In the genomic region with DNA sequence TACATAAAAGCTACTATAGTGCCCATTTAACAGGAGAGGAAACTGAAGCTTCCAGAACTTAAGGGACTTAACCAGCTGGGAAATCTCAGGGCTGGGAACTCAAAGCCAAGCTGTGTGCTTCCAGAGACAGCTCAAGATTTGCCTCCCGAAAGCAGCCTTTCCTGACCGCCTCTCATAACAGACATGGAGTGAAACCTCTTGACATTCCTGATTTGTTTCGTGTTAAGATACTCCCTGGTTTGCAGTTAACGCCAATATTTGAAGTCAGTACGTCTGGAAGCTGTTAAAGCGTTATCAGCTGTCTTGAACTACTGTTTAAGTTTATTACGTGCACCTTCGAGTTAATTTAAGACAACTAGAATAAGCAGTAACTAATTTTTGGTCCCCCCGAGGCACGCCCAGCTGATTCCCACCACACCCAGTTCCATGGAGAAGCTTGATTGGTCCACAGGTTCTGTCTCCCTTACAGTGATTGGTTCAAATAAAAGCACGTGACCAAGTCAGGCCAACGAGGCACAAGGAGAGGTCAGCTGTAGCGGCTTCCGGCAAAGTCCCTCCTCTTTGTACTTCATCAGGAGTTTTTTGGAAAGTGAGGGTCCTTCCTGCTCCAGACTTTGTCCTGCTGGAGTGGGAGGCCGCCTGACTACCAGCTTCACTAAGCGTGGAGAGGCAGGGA, we compare ENCODE assay signal across 27 cellular contexts. TPM values are rescaled to one million over a fixed set of nuclear protein-coding genes. Genes with fewer than 3 reads are reported as not detected.
"Had no signal": no experiment of that assay in that cellular context is flagged by ENCODE, and none has a peak within 500 bp of the region (broad histone marks: within the 10 kb centered on the region; RNA-seq: fewer than 3 reads in every experiment).

No MANE protein-coding gene starts in this region.

- H3K9me3 ChIP-seq: prostate gland, right atrium auricular region, sigmoid colon, spleen, suprapubic skin, tibial artery had no signal

- ATAC-seq: left lobe of liver; naive thymus-derived CD4-positive, alpha-beta T cell; stimulated activated naive B cell treated with anti-CD40 and anti-IgM and Interleukin-4, amounts not matched to agents 10 μg/mL and 1 μg/mL and 100 μg/mL, for 72 hours had no signal

- H3K27ac ChIP-seq: coronary artery, neural progenitor cell, prostate gland, right atrium auricular region, sigmoid colon, spleen, suprapubic skin had no signal

- H3K4me3 Mint-ChIP-seq: naive thymus-derived CD4-positive, alpha-beta T cell; nephron; neural progenitor cell; stimulated activated naive B cell treated with anti-CD40 and anti-IgM and Interleukin-4, amounts not matched to agents 10 μg/mL and 1 μg/mL and 100 μg/mL, for 72 hours; stimulated activated naive CD8-positive, alpha-beta T cell treated with anti-CD3 and anti-CD28 coated beads, Interleukin-15, Interleukin-2, amounts not matched to agents 100 ng/mL and 50 ng/mL, for 24 hours; type B pancreatic cell had no signal

- H3K4me1 Mint-ChIP-seq: stimulated activated naive B cell treated with anti-CD40 and anti-IgM and Interleukin-4, amounts not matched to agents 10 μg/mL and 1 μg/mL and 100 μg/mL, for 72 hours had no signal

- H3K9ac ChIP-seq: neural progenitor cell had no signal

- H2AFZ ChIP-seq: neural progenitor cell had no signal

- DNase-seq: dermis blood vessel endothelial cell; effector memory CD4-positive, alpha-beta T cell; erythroblast; head of caudate nucleus; kidney; mammary epithelial cell; mesendoderm; midbrain; naive thymus-derived CD4-positive, alpha-beta T cell; nucleus accumbens; sigmoid colon; spleen; stimulated activated CD4-positive, alpha-beta T cell treated with anti-CD3 and anti-CD28 coated beads, Interleukin-4, amount 100 ng/mL, for 4 hours; stimulated activated naive B cell treated with anti-CD40 and anti-IgM and Interleukin-4, amounts not matched to agents 10 μg/mL and 1 μg/mL and 100 μg/mL, for 72 hours; tibial artery had no signal

- H3K36me3 Mint-ChIP-seq: neural progenitor cell; stimulated activated naive B cell treated with anti-CD40 and anti-IgM and Interleukin-4, amounts not matched to agents 10 μg/mL and 1 μg/mL and 100 μg/mL, for 72 hours; type B pancreatic cell had no signal

- H3K4me3 ChIP-seq: coronary artery, neural progenitor cell, prostate gland, right atrium auricular region, sigmoid colon, spleen, suprapubic skin, tibial artery had no signal

- H3K27me3 ChIP-seq: neural progenitor cell, right atrium auricular region, sigmoid colon, suprapubic skin, tibial artery had no signal

- H3K9me3 Mint-ChIP-seq: naive thymus-derived CD4-positive, alpha-beta T cell; nephron; neural progenitor cell; stimulated activated naive B cell treated with anti-CD40 and anti-IgM and Interleukin-4, amounts not matched to agents 10 μg/mL and 1 μg/mL and 100 μg/mL, for 72 hours; stimulated activated naive CD8-positive, alpha-beta T cell treated with anti-CD3 and anti-CD28 coated beads, Interleukin-15, Interleukin-2, amounts not matched to agents 100 ng/mL and 50 ng/mL, for 24 hours; type B pancreatic cell had no signal

- H3K36me3 ChIP-seq: neural progenitor cell, prostate gland, right atrium auricular region, sigmoid colon, spleen, suprapubic skin, tibial artery had no signal

- H3K4me1 ChIP-seq: prostate gland, right atrium auricular region, suprapubic skin had no signal

- H3K27ac Mint-ChIP-seq: neural progenitor cell; stimulated activated naive B cell treated with anti-CD40 and anti-IgM and Interleukin-4, amounts not matched to agents 10 μg/mL and 1 μg/mL and 100 μg/mL, for 72 hours; stimulated activated naive CD8-positive, alpha-beta T cell treated with anti-CD3 and anti-CD28 coated beads, Interleukin-15, Interleukin-2, amounts not matched to agents 100 ng/mL and 50 ng/mL, for 24 hours; type B pancreatic cell had no signal

- H3K4me2 ChIP-seq: neural progenitor cell had no signal

RNA-seq across cellular contexts. Expression of a gene that starts 8.9 kb away (rescaled TPM):
- total RNA-seq: fibroblast of villous mesenchyme; left lobe of liver; mammary epithelial cell; mucosa of gallbladder; naive thymus-derived CD4-positive, alpha-beta T cell; right atrium auricular region; skeletal muscle tissue; spleen had no signal
- polyA plus RNA-seq: mammary epithelial cell; naive thymus-derived CD4-positive, alpha-beta T cell; sigmoid colon; spleen had no signal
